Comparison of ENCODE assay signal across 35 cellular contexts in genomic region chr6:77362055-77362454, GRCh38.
"Had no signal": no experiment of that assay in that cellular context is flagged by ENCODE, and none has a peak within 500 bp of the region (broad histone marks: within the 10 kb centered on the region; RNA-seq: fewer than 3 reads in every experiment).

No MANE protein-coding gene starts in this region.

- H3K9me3 ChIP-seq: MG63 had no signal

- H3K36me3 ChIP-seq: MG63 had no signal

- H3K4me3 ChIP-seq: MG63 had no signal

- H3K27me3 ChIP-seq: MG63 had no signal

- DNase-seq: Kasumi-1, MG63, MM.1S, MV-4-11, NCI-H1048, NCI-H1092, NCI-H1092 treated with DMSO at 0.1 percent for 48 hours, NCI-H1105, NCI-H1105 treated with DMSO at 0.1 percent for 48 hours, NCI-H1417, NCI-H1417 treated with DMSO at 0.1 percent for 48 hours, NCI-H1436, NCI-H1436 treated with DMSO at 0.1 percent for 48 hours, NCI-H146, NCI-H1694, NCI-H1694 treated with DMSO at 0.1 percent for 48 hours, NCI-H187, NCI-H187 treated with DMSO at 0.1 percent for 48 hours, NCI-H1930, NCI-H2029, NCI-H2029 treated with DMSO at 0.1 percent for 48 hours, NCI-H2081, NCI-H2081 treated with DMSO at 0.1 percent for 48 hours, NCI-H2107, NCI-H2171, NCI-H2171 treated with DMSO at 0.1 percent for 48 hours, NCI-H2227 treated with DMSO at 0.1 percent for 48 hours, NCI-H226, NCI-H345, NCI-H446, NCI-H446 treated with DMSO at 0.1 percent for 48 hours, NCI-H510A, NCI-H510A treated with DMSO at 0.1 percent for 48 hours, NCI-H524, NCI-H524 treated with DMSO at 0.1 percent for 48 hours had no signal
